25 cellular contexts compared by ENCODE assay signal in genomic region chr2:237498341-237498740, GRCh38. TPM values are rescaled to one million over a fixed set of nuclear protein-coding genes. Genes with fewer than 3 reads are reported as not detected.
A peak's percentile ranks its signal among the peaks of the same experiment; 100 is the strongest.
DNase-seq lines count a peak whose midpoint lies in the region; ATAC-seq, FAIRE-seq and TF ChIP-seq lines count a peak whose summit lies in the region.
"Had no signal": no experiment of that assay in that cellular context is flagged by ENCODE, and none has a peak within 500 bp of the region (broad histone marks: within the 10 kb centered on the region; RNA-seq: fewer than 3 reads in every experiment).

No MANE protein-coding gene starts in this region.

- H3K4me1 ChIP-seq in A549 (peaks cover 95% of the 10 kb centered on the region), PC-9 (replicated peaks; ENCODE audit: insufficient read depth) (peaks cover 71% of the 10 kb centered on the region), kidney (ENCODE audit: control insufficient read depth in 1 of 2, insufficient read depth in 1 of 2, low read depth in 1 of 2, low read length in 2 of 2) (no peaks in the 10 kb centered on the region), gastrocnemius medialis (peaks cover 0 to 5% of the 10 kb centered on the region in 2 donors), ascending aorta (peaks cover 0 to 6% of the 10 kb centered on the region in 2 donors)
- H3K4me1 ChIP-seq: sigmoid colon had no signal

- H3K36me3 ChIP-seq in PC-9 (ENCODE audit: low read depth) (peaks cover 70% of the 10 kb centered on the region), kidney (ENCODE audit: control insufficient read depth in 1 of 2, insufficient read depth in 2 of 2, low read length in 2 of 2) (no peaks in the 10 kb centered on the region), gastrocnemius medialis (no peaks in the 10 kb centered on the region), ascending aorta (no peaks in the 10 kb centered on the region)
- H3K36me3 ChIP-seq: sigmoid colon had no signal

- BruUV-seq in PC-9 (replicated peaks; lab: Mats Ljungman, UMichigan) = no TSS peak

- H3K27me3 ChIP-seq in PC-9 (ENCODE audit: insufficient read depth, low read depth) = no peaks in the 10 kb centered on the region
- no peaks in the 10 kb centered on the region for H3K27me3 ChIP-seq in gastrocnemius medialis
- H3K27me3 ChIP-seq in ascending aorta = no peaks in the 10 kb centered on the region

- POLR2A ChIA-PET in A549 (lab: Yijun Ruan, JAX) = interaction anchor here (1.5 kb wide), 1 partner anchor 11 kb away, joined by 6 read pairs; the partner anchor contains the start of gene MLPH
- POLR2A ChIA-PET in PC-9 (lab: Charles Lee; ENCODE audit: unreplicated experiment) = no interaction called here

- no peaks in the 10 kb centered on the region for H4K20me1 ChIP-seq in PC-9 (ENCODE audit: insufficient read depth)

- H3K9me3 ChIP-seq in A549 (no peaks in the 10 kb centered on the region), PC-9 (ENCODE audit: insufficient read depth, low read depth) (no peaks in the 10 kb centered on the region), kidney (ENCODE audit: control insufficient read depth in 1 of 2, low read length in 2 of 2) (no peaks in the 10 kb centered on the region), gastrocnemius medialis (no peaks in the 10 kb centered on the region), ascending aorta (no peaks in the 10 kb centered on the region)
- H3K9me3 ChIP-seq: left ventricle myocardium inferior, sigmoid colon had no signal

- TF ChIP-seq POLR2A in A549 (IDR thresholded peaks at IDR 0.05; ENCODE audit: low read length) = no peak
- no peak for TF ChIP-seq POLR2A in gastrocnemius medialis (IDR thresholded peaks at IDR 0.05)

- FAIRE-seq in A549 (lab: Jason Lieb, UNC) (no peak), kidney (lab: Jason Lieb, UNC) (no peak), RCC 7860 (lab: Jason Lieb, UNC) (no peak)
- FAIRE-seq: frontal cortex had no signal

- H3K9me2 ChIP-seq in PC-9 (ENCODE audit: insufficient read depth) = no peaks in the 10 kb centered on the region

- WGBS in A549 (ENCODE audit: missing lambda C conversion rate) = 85% methylated on average over 11 of the region's 11 CpGs

- peak overlapping the region; percentile 40; the same call in 1 of the 3 replicates for H3K4me2 ChIP-seq in A549
- H3K4me2 ChIP-seq in PC-9 = no peak overlapping the region

- no peak for TF ChIP-seq EP300 in A549 (IDR thresholded peaks at IDR 0.05)

- H3K27ac ChIP-seq in A549 = peak overlapping the region; percentile 97 to 98
- H3K27ac ChIP-seq in PC-9 = peak overlapping the region; percentile 93
- H3K27ac ChIP-seq in kidney (ENCODE audit: low read depth in 2 of 2, low read length in 2 of 2) = no peak overlapping the region
- peak overlapping the region in 1 of 4 donors; percentile 37 for H3K27ac ChIP-seq in gastrocnemius medialis
- H3K27ac ChIP-seq in ascending aorta = no peak overlapping the region
- H3K27ac ChIP-seq: HL-60, left ventricle myocardium inferior, RWPE1, sigmoid colon had no signal

- peaks cover 73% of the 10 kb centered on the region for H3F3A ChIP-seq in PC-9 (ENCODE audit: insufficient read depth, low read depth)

- H3K79me2 ChIP-seq in PC-9 (ENCODE audit: low read depth) = peaks cover 71% of the 10 kb centered on the region

- H3K4me3 ChIP-seq in A549 = no peak overlapping the region
- no peak overlapping the region for H3K4me3 ChIP-seq in PC-9
- no peak overlapping the region for H3K4me3 ChIP-seq in kidney (ENCODE audit: low read length in 2 of 2)
- no peak overlapping the region for H3K4me3 ChIP-seq in gastrocnemius medialis
- no peak overlapping the region for H3K4me3 ChIP-seq in ascending aorta
- H3K4me3 ChIP-seq: left ventricle myocardium inferior, sigmoid colon had no signal

- H2AFZ ChIP-seq in PC-9 = no peak overlapping the region

- TF ChIP-seq RAD21 in A549 (conservative IDR thresholded peaks at IDR 0.05 in 1 of 2, IDR thresholded peaks at IDR 0.05 in 1 of 2) = no peak

- intact Hi-C loops in PC-9 (cut with micrococcal nuclease; ENCODE audit: unreplicated experiment) = no loop called here
- intact Hi-C loops in kidney (cut with DNase I) = no loop called here
- intact Hi-C loops in gastrocnemius medialis (cut with DNase I; ENCODE audit: low total_unique reads) = no loop called here
- intact Hi-C loops in ascending aorta (cut with DNase I) = no loop called here

- ATAC-seq in A549 (no peak), gastrocnemius medialis (peak; percentile 4 to 26)
- ATAC-seq: activated CD8-positive, alpha-beta memory T cell treated with anti-CD3 and anti-CD28 coated beads, Interleukin-2, amount 10 ng/mL, durations not matched to agents 7 days and 5 days; activated naive CD4-positive, alpha-beta T cell treated with anti-CD3 and anti-CD28 coated beads, Interleukin-2, amount 50 U/mL, for 72 hours had no signal

- H3K9ac ChIP-seq in kidney (ENCODE audit: low read length in 2 of 2) = no peak overlapping the region

- DNase-seq in A549 (ENCODE audit: low read depth in 1 of 2, low spot score in 1 of 2) (no peak), PC-9 (no peak), kidney (peak; percentile 30), gastrocnemius medialis (no peak), RCC 7860 (ENCODE audit: low spot score) (no peak), Ammon's horn (ENCODE audit: low spot score) (no peak), ascending aorta (ENCODE audit: low spot score in 2 of 2) (no peak)
- no peak for DNase-seq in activated T-cell treated with anti-CD3 and anti-CD28 coated beads, Interleukin-2, amount 50 U/mL, for 48 hours
- DNase-seq: activated CD4-positive, alpha-beta T cell treated with anti-CD3 and anti-CD28 coated beads for 4 hours; activated CD8-positive, alpha-beta memory T cell treated with anti-CD3 and anti-CD28 coated beads, Interleukin-2, amount 10 ng/mL, durations not matched to agents 7 days and 5 days; effector CD8-positive, alpha-beta T cell; HCEC 1CT; hypothalamus; left ventricle myocardium inferior; NCI-H1694 treated with DMSO at 0.1 percent for 48 hours; NCI-H2171; NCI-H526; sigmoid colon had no signal

- in situ Hi-C loops in gastrocnemius medialis (cut with MboI; ENCODE audit: low sequenced_read_pairs in 4 of 4) = no loop called here

- CTCF ChIA-PET in A549 (lab: Yijun Ruan, JAX) = interaction anchor here (2.4 to 7.2 kb wide), 4 partner anchors 10 to 27 kb away, joined by 10 to 62 read pairs (median 31); partner anchors contain the start of gene MLPH
- CTCF ChIA-PET in PC-9 (lab: Charles Lee) = interaction anchor here (0.6 to 1.1 kb wide), 2 partner anchors 15 to 536 kb away, joined by 3 read pairs; no protein-coding TSS in a partner anchor

- TF ChIP-seq CTCF in A549 (IDR thresholded peaks at IDR 0.05) = no peak
- no peak for TF ChIP-seq CTCF in PC-9 (conservative IDR thresholded peaks at IDR 0.05)
- no peak for TF ChIP-seq CTCF in kidney (IDR thresholded peaks at IDR 0.05; ENCODE audit: borderline replicate concordance, extremely low read depth, insufficient read depth)
- no peak for TF ChIP-seq CTCF in gastrocnemius medialis (IDR thresholded peaks at IDR 0.05 in 4 of 5, conservative IDR thresholded peaks at IDR 0.05 in 1 of 5)
- TF ChIP-seq CTCF in ascending aorta (IDR thresholded peaks at IDR 0.05) = no peak

TF ChIP-seq in A549, 52 proteins besides CTCF, POLR2A, EP300 and RAD21:
- TF ChIP-seq ZFP36 (IDR thresholded peaks at IDR 0.05; ENCODE audit: borderline replicate concordance, partially characterized antibody) (no peak), GATA3 (IDR thresholded peaks at IDR 0.05; ENCODE audit: borderline replicate concordance) (no peak), CHD2 (IDR thresholded peaks at IDR 0.05; ENCODE audit: low read length, partially characterized antibody) (no peak), MAZ (IDR thresholded peaks at IDR 0.05; ENCODE audit: borderline replicate concordance, low read depth, low read length) (no peak), JUNB (IDR thresholded peaks at IDR 0.05) (no peak), FOSL2 (IDR thresholded peaks at IDR 0.05) (no peak), FOSL2 (CRISPR knock-in tag; IDR thresholded peaks at IDR 0.05) (no peak), TP53 (CRISPR knock-in tag; IDR thresholded peaks at IDR 0.05) (no peak), E2F6 (IDR thresholded peaks at IDR 0.05; ENCODE audit: borderline replicate concordance, low read depth) (no peak), PBX3 (IDR thresholded peaks at IDR 0.05) (no peak), HOXA7 (CRISPR knock-in tag; IDR thresholded peaks at IDR 0.05) (no peak), KDM5A (IDR thresholded peaks at IDR 0.05) (no peak)
TF ChIP-seq in A549: peak in this region for 0.

RNA-seq across cellular contexts. Expression of gene MLPH, which starts 11.3 kb away (rescaled TPM):
- 350 and 419 TPM in 2 replicates for polyA plus RNA-seq in A549 (2011; rRNA removed)
- 231 and 238 TPM in 2 replicates for polyA plus RNA-seq in A549 (2012; cell fraction: cytosol; rRNA removed)
- 1,019 and 1,045 TPM in 2 replicates for polyA plus RNA-seq in A549 (2012; cell fraction: nucleus; rRNA removed)
- polyA plus RNA-seq in A549 (2017; fragmentation: RNase III; extraction: RNeasy Plus Mini Kit Qiagen cat#74134 plus additional on column Dnase treatment) = 184 to 219 TPM (median 218 TPM) in 3 replicates
- polyA minus RNA-seq in A549 (2011; rRNA and poly(A)+ RNA removed) = 288 and 355 TPM in 2 replicates
- 237 and 283 TPM in 2 replicates for total RNA-seq in PC-9 (2021)
- total RNA-seq in kidney = 9.6 TPM
- polyA plus RNA-seq in kidney (ENCODE audit: insufficient read depth, low read depth, low replicate concordance) = 4.6 TPM
- 1 to 10 TPM; 6.5 to 8.7 (median 7.2) TPM for total RNA-seq in gastrocnemius medialis
- 91.0 TPM for total RNA-seq in ascending aorta
- total RNA-seq: A673; activated CD8-positive, alpha-beta memory T cell treated with anti-CD3 and anti-CD28 coated beads, Interleukin-2, amount 10 ng/mL, durations not matched to agents 7 days and 5 days; activated naive CD4-positive, alpha-beta T cell treated with anti-CD3 and anti-CD28 coated beads, Interleukin-2, amount 50 U/mL, for 72 hours; neural crest cell had no signal
- polyA plus RNA-seq: CD14-positive monocyte had no signal

Comparison
In these comparisons a context has a peak if more than half of its experiments do, and no peak if none do; other contexts are left out.
1. ATAC-seq: peak in gastrocnemius medialis (2 of 2); none in A549 (0 of 2).
2. H3K27ac ChIP-seq: peak in A549 (2 of 2) and PC-9 (single experiment); none in kidney (0 of 2) and ascending aorta (0 of 2).